In the genomic region with DNA sequence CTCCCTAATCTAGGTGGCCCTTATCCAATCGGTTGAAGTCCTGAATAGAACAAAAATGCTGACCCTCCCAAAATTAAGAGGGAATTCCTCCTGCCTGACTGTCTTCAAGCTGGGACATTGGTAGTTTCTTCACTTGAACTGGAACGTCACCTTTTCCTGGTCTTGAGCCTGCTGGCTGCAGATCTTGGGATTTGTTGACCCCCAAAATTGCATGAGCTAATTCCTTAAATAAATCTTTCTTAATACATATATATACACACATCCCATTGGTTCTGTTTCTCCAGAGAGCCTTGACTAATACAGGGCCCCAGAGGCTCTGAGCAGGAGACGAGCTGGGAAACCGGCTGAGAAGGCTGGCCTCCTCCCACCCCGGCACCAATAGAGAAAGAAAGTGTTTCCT, we compare ENCODE assay signal across 19 cellular contexts. TPM values are rescaled to one million over a fixed set of nuclear protein-coding genes. Genes with fewer than 3 reads are reported as not detected.
DNase-seq lines count a peak whose midpoint lies in the region; ATAC-seq and TF ChIP-seq lines count a peak whose summit lies in the region.
"Had no signal": no experiment of that assay in that cellular context is flagged by ENCODE, and none has a peak within 500 bp of the region (broad histone marks: within the 10 kb centered on the region; RNA-seq: fewer than 3 reads in every experiment).

No MANE protein-coding gene starts in this region.

- H3K4me1 ChIP-seq in ascending aorta (peaks cover 9 to 41% of the 10 kb centered on the region in 2 donors), uterus (peaks cover 0 to 5% of the 10 kb centered on the region in 2 donors)

- ATAC-seq in GM21737 (IDR thresholded peaks at IDR 0.05; ENCODE audit: unreplicated experiment), result no peak
- ATAC-seq: GM12878 had no signal

- intact Hi-C loops in ascending aorta (cut with DNase I) (no loop called here), dorsolateral prefrontal cortex (cut with DNase I) (no loop called here), posterior vena cava (cut with DNase I) (no loop called here), uterus (cut with DNase I; ENCODE audit: low total_unique reads) (no loop called here)

- DNase-seq in ascending aorta (ENCODE audit: low spot score in 2 of 2), result no peak
- no peak for DNase-seq in dorsolateral prefrontal cortex
- DNase-seq in posterior vena cava (ENCODE audit: low spot score), result peak; percentile 74
- peak in 1 of 2 donors; percentile 55 for DNase-seq in uterus
- DNase-seq in H4 (ENCODE audit: low spot score), result no peak
- DNase-seq in HUDEP-2 (lab: John Stamatoyannopoulos, UW; ENCODE audit: unreplicated experiment in 76 of 76), result no peak
- DNase-seq: C1 segment of cervical spinal cord; Calu3; CD4-positive, alpha-beta T cell; DMS 273 treated with DMSO at 0.1 percent for 48 hours; DMS79; GM23248; H9; IMR-90 had no signal

- TF ChIP-seq POLR2A in uterus (IDR thresholded peaks at IDR 0.05), result no peak

- no peaks in the 10 kb centered on the region for H3K27me3 ChIP-seq in ascending aorta
- peaks cover 0 to 2% (median 0%) of the 10 kb centered on the region in 45 donors for H3K27me3 ChIP-seq in dorsolateral prefrontal cortex
- H3K27me3 ChIP-seq in uterus, result no peaks in the 10 kb centered on the region

- TF ChIP-seq CTCF in ascending aorta (IDR thresholded peaks at IDR 0.05) (no peak), dorsolateral prefrontal cortex (IDR thresholded peaks at IDR 0.05 in 54 of 56, conservative IDR thresholded peaks at IDR 0.05 in 2 of 56; ENCODE audit: low read depth in 1 of 56, partially characterized antibody in 56 of 56) (no peak), uterus (IDR thresholded peaks at IDR 0.05) (no peak)

- H3K9me3 ChIP-seq in ascending aorta (no peaks in the 10 kb centered on the region), uterus (no peaks in the 10 kb centered on the region)

- H3K4me3 ChIP-seq in ascending aorta, result no peak overlapping the region
- no peak overlapping the region for H3K4me3 ChIP-seq in dorsolateral prefrontal cortex
- H3K4me3 ChIP-seq in uterus, result no peak overlapping the region
- H3K4me3 ChIP-seq: GM12878, GM23248 had no signal

- H3K27ac ChIP-seq in ascending aorta (peak overlapping the region; percentile 50 to 73), dorsolateral prefrontal cortex (peak overlapping the region in 58 of 59 donors; percentile 84 to 100 (median 98)), uterus (peak overlapping the region; percentile 41 to 66)
- H3K27ac ChIP-seq: GM23248, HL-60 had no signal

- no peaks in the 10 kb centered on the region for H3K36me3 ChIP-seq in ascending aorta
- H3K36me3 ChIP-seq in uterus, result no peaks in the 10 kb centered on the region

RNA-seq across cellular contexts. Expression of a gene that starts 46.2 kb away (rescaled TPM):
- 0.43 TPM for total RNA-seq in ascending aorta
- total RNA-seq in dorsolateral prefrontal cortex, result 1 to 10 TPM in 71 of 120 experiments, under 1 TPM in 35, not detected in 14; 0.22 to 6.4 (median 1.4) TPM
- total RNA-seq in posterior vena cava, result 1 to 10 TPM; 8.5 to 8.7 TPM
- 1 to 10 TPM; 4.6 to 7.6 (median 6.1) TPM for total RNA-seq in uterus
- total RNA-seq in H4 (2014; rRNA removed; shearing (Covaris generic)), result 1.4 and 2.8 TPM in 2 replicates
- total RNA-seq: B cell; CD4-positive, alpha-beta T cell; G401; GM12878; GM23248; H9; IMR-90 had no signal
